Comparison of ENCODE assay signal across 20 cellular contexts in genomic region chr11:133545199-133545709, GRCh38. TPM values are rescaled to one million over a fixed set of nuclear protein-coding genes. Genes with fewer than 3 reads are reported as not detected.
DNase-seq lines count a peak whose midpoint lies in the region; ATAC-seq, FAIRE-seq and TF ChIP-seq lines count a peak whose summit lies in the region.
"Had no signal": no experiment of that assay in that cellular context is flagged by ENCODE, and none has a peak within 500 bp of the region (broad histone marks: within the 10 kb centered on the region; RNA-seq: fewer than 3 reads in every experiment).

No MANE protein-coding gene starts in this region.

- no peak for TF ChIP-seq RAD21 in GM12878 (IDR thresholded peaks at IDR 0.05; ENCODE audit: insufficient read depth, low read depth, low read length)

- ATAC-seq in GM19025 (IDR thresholded peaks at IDR 0.05; ENCODE audit: low read depth, unreplicated experiment) (peak; percentile 73), HG03060 (IDR thresholded peaks at IDR 0.05; ENCODE audit: low read depth, unreplicated experiment) (peak; percentile 54), GM12878 (peak; percentile 85), upper lobe of left lung (ENCODE audit: low FRiP score in 2 of 2) (no peak), gastroesophageal sphincter (no peak)

- H3K4me3 ChIP-seq in GM12878 (no peak overlapping the region), upper lobe of left lung (no peak overlapping the region), gastroesophageal sphincter (no peak overlapping the region)
- H3K4me3 ChIP-seq: right atrium auricular region had no signal

- WGBS in GM12878 (ENCODE audit: insufficient coverage, insufficient replicate concordance, low lambda C conversion rate, missing lambda C conversion rate): 30% methylated on average over 5 of the region's 5 CpGs
- 53 to 63% methylated on average over 5 of the region's 5 CpGs for WGBS in upper lobe of left lung, 2 donors
- 58 to 83% methylated on average over 2 of the region's 5 CpGs for WGBS in gastroesophageal sphincter (ENCODE audit: low coverage in 1 of 2), 2 donors

- BruUV-seq in GM12878 (replicated peaks; lab: Mats Ljungman, UMichigan): no TSS peak

- H3K36me3 ChIP-seq in GM12878 (ENCODE audit: control insufficient read depth in 2 of 2, insufficient read depth in 2 of 2, low read length in 1 of 2) (no peaks in the 10 kb centered on the region), upper lobe of left lung (no peaks in the 10 kb centered on the region), gastroesophageal sphincter (no peaks in the 10 kb centered on the region)
- H3K36me3 ChIP-seq: right atrium auricular region, WERI-Rb-1 had no signal

- TF ChIP-seq CTCF in GM10248 (IDR thresholded peaks at IDR 0.05; ENCODE audit: control extremely low read depth, extremely low read depth, low read depth, missing control alignments): no peak
- no peak for TF ChIP-seq CTCF in GM12878 (IDR thresholded peaks at IDR 0.05 in 2 of 3, conservative IDR thresholded peaks at IDR 0.05 in 1 of 3; ENCODE audit: control insufficient read depth in 2 of 3, extremely low read depth in 1 of 3, insufficient read depth in 1 of 3, low read depth in 3 of 3, low read length in 3 of 3)
- TF ChIP-seq CTCF in upper lobe of left lung (IDR thresholded peaks at IDR 0.05): no peak
- no peak for TF ChIP-seq CTCF in gastroesophageal sphincter (IDR thresholded peaks at IDR 0.05)

- intact Hi-C loops in GM12878 (cut with micrococcal nuclease; ENCODE audit: unreplicated experiment): no loop called here

- in situ Hi-C loops in GM12878 (cut with MboI): no loop called here

- H3K4me1 ChIP-seq in GM12878 (ENCODE audit: control insufficient read depth, insufficient read depth, low read length) (no peaks in the 10 kb centered on the region; the same call in 1 of the 2 replicates), upper lobe of left lung (no peaks in the 10 kb centered on the region), gastroesophageal sphincter (no peaks in the 10 kb centered on the region)
- H3K4me1 ChIP-seq: right atrium auricular region had no signal

- H3K79me2 ChIP-seq in GM12878 (ENCODE audit: control insufficient read depth, insufficient read depth, low read length): no peaks in the 10 kb centered on the region

- H3K9me3 ChIP-seq in GM12878 (replicated peaks; ENCODE audit: control insufficient read depth, insufficient read depth, low read length): no peaks in the 10 kb centered on the region
- H3K9me3 ChIP-seq in upper lobe of left lung: no peaks in the 10 kb centered on the region
- H3K9me3 ChIP-seq in gastroesophageal sphincter: no peaks in the 10 kb centered on the region
- H3K9me3 ChIP-seq: right atrium auricular region had no signal

- H4K20me1 ChIP-seq in GM12878 (ENCODE audit: control insufficient read depth, insufficient read depth): no peaks in the 10 kb centered on the region

- RAD21 ChIA-PET in GM12878 (lab: Charles Lee; ENCODE audit: unreplicated experiment): no interaction called here

- TF ChIP-seq POLR2A in GM12878 (IDR thresholded peaks at IDR 0.05; ENCODE audit: low read depth, low read length) (no peak), upper lobe of left lung (IDR thresholded peaks at IDR 0.05) (no peak), gastroesophageal sphincter (IDR thresholded peaks at IDR 0.05) (no peak)

- H2AFZ ChIP-seq in GM12878 (ENCODE audit: control insufficient read depth, low read depth, low read length): no peak overlapping the region; the same call in 1 of the 2 replicates

- DNase-seq in GM10248 (ENCODE audit: extremely low spot score): peak; percentile 32
- DNase-seq in GM12878 (ENCODE audit: low read depth, low spot score): peak; percentile 63
- no peak for DNase-seq in AG08396 (ENCODE audit: low spot score)
- no peak for DNase-seq in upper lobe of left lung
- no peak for DNase-seq in NOMO-1 (lab: John Stamatoyannopoulos, UW; ENCODE audit: unreplicated experiment in 2 of 2)
- DNase-seq: activated CD4-positive, alpha-beta memory T cell treated with anti-CD3 and anti-CD28 coated beads, Interleukin-2, amount 10 ng/mL, durations not matched to agents 7 days and 5 days; COR-L47; GF-D8; head of caudate nucleus; NCI-H1436; NCI-H345; nucleus accumbens; SHP77 treated with DMSO at 0.1 percent for 48 hours; WERI-Rb-1 had no signal

- TF ChIP-seq EP300 in GM12878 (IDR thresholded peaks at IDR 0.05; ENCODE audit: borderline replicate concordance in 1 of 2, control insufficient read depth in 1 of 2, low read depth in 2 of 2, low read length in 2 of 2) (peak in 1 of 2 experiments; percentile 50; a peak in 2 of 4 replicates), upper lobe of left lung (IDR thresholded peaks at IDR 0.05) (no peak), gastroesophageal sphincter (IDR thresholded peaks at IDR 0.05) (no peak)

- H3K27me3 ChIP-seq in GM12878 (replicated peaks in 1 of 2; ENCODE audit: control insufficient read depth in 2 of 2, insufficient read depth in 2 of 2, low read length in 1 of 2) (no peaks in the 10 kb centered on the region), upper lobe of left lung (no peaks in the 10 kb centered on the region), gastroesophageal sphincter (peaks cover 32% of the 10 kb centered on the region)
- H3K27me3 ChIP-seq: right atrium auricular region had no signal

- FAIRE-seq in GM12878 (lab: Jason Lieb, UNC): no peak
- FAIRE-seq: bronchial epithelial cell had no signal

- no peak overlapping the region for H3K9ac ChIP-seq in GM12878 (ENCODE audit: control insufficient read depth, insufficient read depth, low read length)

- no peak overlapping the region for H3K27ac ChIP-seq in GM12878 (ENCODE audit: control insufficient read depth, insufficient read depth)
- no peak overlapping the region for H3K27ac ChIP-seq in upper lobe of left lung
- H3K27ac ChIP-seq in gastroesophageal sphincter: no peak overlapping the region
- H3K27ac ChIP-seq: right atrium auricular region, WERI-Rb-1 had no signal

- POLR2A ChIA-PET in GM10248 (lab: Yijun Ruan, JAX): no interaction called here
- POLR2A ChIA-PET in GM12878 (lab: Charles Lee): no interaction called here

- SMC1A ChIA-PET in GM12878 (lab: Charles Lee; ENCODE audit: uncharacterized antibody, unreplicated experiment): no interaction called here

- peak overlapping the region; percentile 41 for H3K4me2 ChIP-seq in GM12878 (ENCODE audit: control insufficient read depth, insufficient read depth)

- CTCF ChIA-PET in GM10248 (lab: Yijun Ruan, JAX): interaction anchor here (1.1 kb wide), 1 partner anchor 17 kb away, joined by 3 read pairs; no protein-coding TSS in a partner anchor
- CTCF ChIA-PET in GM12878 (lab: Yijun Ruan, JAX): interaction anchor here (0.8 kb wide), 1 partner anchor 15 kb away, joined by 4 read pairs; no protein-coding TSS in a partner anchor

TF ChIP-seq in GM12878, 131 proteins besides CTCF, POLR2A, EP300 and RAD21 (continues in another document):
- peak; percentile 95 for TF ChIP-seq MEF2B (IDR thresholded peaks at IDR 0.05; ENCODE audit: partially characterized antibody, poor library complexity, severe bottlenecking)
- no peak for TF ChIP-seq TCF7 (IDR thresholded peaks at IDR 0.05; ENCODE audit: borderline replicate concordance)
- TF ChIP-seq TCF12 (IDR thresholded peaks at IDR 0.05; ENCODE audit: low read depth, low read length): 0 out of 2 replicates have a peak, but pooled peaks have one; percentile 14
- TF ChIP-seq BCL3 (IDR thresholded peaks at IDR 0.05; ENCODE audit: borderline replicate concordance, insufficient read depth, low read depth, low read length, poor library complexity, severe bottlenecking): no peak
- no peak for TF ChIP-seq ZBED1 (IDR thresholded peaks at IDR 0.05; ENCODE audit: borderline replicate concordance)
- TF ChIP-seq TBL1XR1 (IDR thresholded peaks at IDR 0.05; ENCODE audit: low read depth, low read length): 0 out of 2 replicates have a peak, but pooled peaks have one; percentile 19
- TF ChIP-seq BHLHE40 (IDR thresholded peaks at IDR 0.05; ENCODE audit: borderline replicate concordance in 1 of 2, low read depth in 2 of 2, low read length in 1 of 2): 0 out of 4 replicates have a peak, but pooled peaks of 1 of the 2 experiments have one; percentile 15

RNA-seq across cellular contexts. Expression of gene OPCML, which starts 13.0 kb away (rescaled TPM):
- total RNA-seq in GM12878 (2013; cell fraction: nucleolus; rRNA removed): not detected in 2 replicates
- total RNA-seq in GM12878 (2014; rRNA removed) (not detected in 2 replicates), GM12878 (2014; rRNA removed; fragmentation: Illumina TruSeq; extraction: Trizol) (not detected in 2 replicates), GM12878 (2021) (not detected in 2 replicates), upper lobe of left lung (under 1 TPM in 1 of 6 donors, not detected in 5; 0.10 TPM), gastroesophageal sphincter (under 1 TPM; 0.13 to 0.93 (median 0.33) TPM)
- not detected for polyA plus RNA-seq in GM12878 (2011; ENCODE audit: low read depth)
- polyA plus RNA-seq in GM12878 (2011; rRNA removed) (0.81 and 0.84 TPM in 2 replicates), GM12878 (2014; fragmentation: Illumina TruSeq; extraction: Trizol) (not detected in 2 replicates), GM12878 (2014; fragmentation: Nextera tagmentation; extraction: Ambion mirVana) (not detected), GM12878 (2014; rRNA removed) (not detected in 2 replicates), GM12878 (2016; fragmentation: Nextera tagmentation; extraction: Ambion mirVana) (not detected)
- polyA plus RNA-seq in GM12878 (2011; cell fraction: cytosol; rRNA removed): 0.69 and 3.2 TPM in 2 replicates
- 1.8 and 2.5 TPM in 2 replicates for polyA plus RNA-seq in GM12878 (2011; cell fraction: nucleus; rRNA removed)
- not detected in 2 replicates for polyA plus RNA-seq in GM12878 (2012)
- 0.36 and 3.7 TPM in 2 replicates for polyA minus RNA-seq in GM12878 (2011; rRNA and poly(A)+ RNA removed)
- not detected in 2 replicates for polyA minus RNA-seq in GM12878 (2011; cell fraction: cytosol; rRNA and poly(A)+ RNA removed)
- 1.5 and 6.4 TPM in 2 replicates for polyA minus RNA-seq in GM12878 (2011; cell fraction: nucleus; rRNA and poly(A)+ RNA removed)
- total RNA-seq: activated CD4-positive, alpha-beta memory T cell treated with anti-CD3 and anti-CD28 coated beads, Interleukin-2, amount 10 ng/mL, durations not matched to agents 7 days and 5 days; bronchial epithelial cell; dermis microvascular lymphatic vessel endothelial cell had no signal

Comparison
In these comparisons a context has a peak if more than half of its experiments do, and no peak if none do; other contexts are left out.
1. DNase-seq: peak in GM10248 (single experiment) and GM12878 (single experiment); none in AG08396 (single experiment), upper lobe of left lung (0 of 2) and NOMO-1 (0 of 2).
2. ATAC-seq: peak in GM19025 (single experiment), HG03060 (single experiment) and GM12878 (single experiment); none in upper lobe of left lung (0 of 2) and gastroesophageal sphincter (single experiment).